ENCODE assay signal across 16 cellular contexts in the genomic region with DNA sequence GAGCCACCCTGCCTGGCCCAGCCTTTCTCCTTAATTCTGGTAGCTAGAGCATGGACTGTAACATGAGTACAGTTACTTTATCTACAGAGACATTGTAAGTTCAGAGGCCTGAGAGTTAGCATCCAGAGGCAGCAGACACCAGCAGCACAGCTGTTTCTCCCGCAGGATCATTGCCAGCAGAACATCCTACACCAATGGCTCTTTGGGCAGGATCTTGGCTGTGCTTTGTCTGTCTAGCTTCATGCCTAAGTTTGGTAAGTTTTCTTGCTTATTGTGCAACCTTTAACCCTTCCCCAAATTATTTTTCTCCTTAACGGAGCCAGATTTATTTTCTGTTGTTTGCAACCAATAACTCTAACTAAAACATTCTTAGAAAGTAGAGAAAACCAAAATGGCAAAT. TPM values are rescaled to one million over a fixed set of nuclear protein-coding genes. Genes with fewer than 3 reads are reported as not detected.
A peak's percentile ranks its signal among the peaks of the same experiment; 100 is the strongest.
DNase-seq lines count a peak whose midpoint lies in the region; ATAC-seq and TF ChIP-seq lines count a peak whose summit lies in the region.
"Had no signal": no experiment of that assay in that cellular context is flagged by ENCODE, and none has a peak within 500 bp of the region (broad histone marks: within the 10 kb centered on the region; RNA-seq: fewer than 3 reads in every experiment).

No MANE protein-coding gene starts in this region.

- H3K4me3 ChIP-seq in fibroblast of mammary gland (ENCODE audit: control insufficient read depth, low read depth, low read length) = no peak overlapping the region
- no peak overlapping the region for H3K4me3 ChIP-seq in lower lobe of right lung
- H3K4me3 ChIP-seq: A549 had no signal

- ATAC-seq in GM18873 (IDR thresholded peaks at IDR 0.05; ENCODE audit: low FRiP score, unreplicated experiment) (no peak), lower lobe of right lung (no peak), GM21723 (IDR thresholded peaks at IDR 0.05; ENCODE audit: unreplicated experiment) (no peak)
- ATAC-seq: A549 had no signal

- DNase-seq in LHCN-M2 (ENCODE audit: low read depth) (peak; percentile 36), fibroblast of mammary gland (ENCODE audit: low read depth) (peak; percentile 34), myocyte (ENCODE audit: low read depth) (peak; percentile 76), lower lobe of right lung (no peak)
- DNase-seq: Caco-2; CD8-positive, alpha-beta memory T cell; DND-41; GDM1; HCEC 1CT; HFFc6 had no signal

- no peaks in the 10 kb centered on the region for H3K9me3 ChIP-seq in lower lobe of right lung
- H3K9me3 ChIP-seq: A549, Caco-2 had no signal

- no peaks in the 10 kb centered on the region for H3K4me1 ChIP-seq in lower lobe of right lung
- H3K4me1 ChIP-seq: A549, Caco-2 had no signal

- H3K27ac ChIP-seq in lower lobe of right lung = no peak overlapping the region
- H3K27ac ChIP-seq: A549 had no signal

- H3K36me3 ChIP-seq in lower lobe of right lung = no peaks in the 10 kb centered on the region

- no peak for TF ChIP-seq CTCF in fibroblast of mammary gland (conservative IDR thresholded peaks at IDR 0.05; ENCODE audit: control insufficient read depth, insufficient read depth, low read depth, low read length)
- TF ChIP-seq CTCF in lower lobe of right lung (IDR thresholded peaks at IDR 0.05) = no peak

- H3K27me3 ChIP-seq in lower lobe of right lung (ENCODE audit: low read depth) = no peaks in the 10 kb centered on the region

- intact Hi-C loops in lower lobe of right lung (cut with DNase I) = no loop called here

RNA-seq across cellular contexts. Expression of a gene that starts 21.6 kb away (rescaled TPM):
- total RNA-seq in LHCN-M2 (2014; rRNA removed) (not detected in 2 replicates), myocyte (not detected in 2 replicates), lower lobe of right lung (not detected)
- not detected for polyA plus RNA-seq in LHCN-M2 (2012)
- polyA plus RNA-seq in myocyte (2012) = not detected
- total RNA-seq: Caco-2; CD8-positive, alpha-beta memory T cell; H4; HFFc6 had no signal
- polyA plus RNA-seq: A549; AG04450; BJ; CD8-positive, alpha-beta memory T cell had no signal

RNA-seq across cellular contexts. Expression of a gene that starts 38.4 kb away (rescaled TPM):
- total RNA-seq in LHCN-M2 (2014; rRNA removed) (46.1 and 55.9 TPM in 2 replicates), myocyte (60.9 and 73.5 TPM in 2 replicates), lower lobe of right lung (90.3 TPM)
- polyA plus RNA-seq in LHCN-M2 (2012) = 25.1 TPM
- polyA plus RNA-seq in myocyte (2012) = 26.4 TPM

RNA-seq across cellular contexts. Expression of a gene that starts 46.6 kb away (rescaled TPM):
- total RNA-seq in LHCN-M2 (2014; rRNA removed) (60.0 and 63.7 TPM in 2 replicates), myocyte (56.4 and 78.7 TPM in 2 replicates), lower lobe of right lung (70.9 TPM)
- 31.7 TPM for polyA plus RNA-seq in LHCN-M2 (2012)
- 57.4 TPM for polyA plus RNA-seq in myocyte (2012)
